10 cellular contexts compared by ENCODE assay signal in genomic region chr3:30604566-30604965, GRCh38. TPM values are rescaled to one million over a fixed set of nuclear protein-coding genes. Genes with fewer than 3 reads are reported as not detected.
DNase-seq lines count a peak whose midpoint lies in the region; ATAC-seq and TF ChIP-seq lines count a peak whose summit lies in the region.
"Had no signal": no experiment of that assay in that cellular context is flagged by ENCODE, and none has a peak within 500 bp of the region (broad histone marks: within the 10 kb centered on the region; RNA-seq: fewer than 3 reads in every experiment).

No MANE protein-coding gene starts in this region.

- TF ChIP-seq POLR2A in esophagus muscularis mucosa (IDR thresholded peaks at IDR 0.05; ENCODE audit: low read depth): no peak
- TF ChIP-seq POLR2A in stomach (IDR thresholded peaks at IDR 0.05): no peak

- TF ChIP-seq EP300 in esophagus muscularis mucosa (IDR thresholded peaks at IDR 0.05) (no peak), stomach (IDR thresholded peaks at IDR 0.05) (no peak)

- H3K36me3 ChIP-seq in esophagus muscularis mucosa (no peaks in the 10 kb centered on the region), stomach (no peaks in the 10 kb centered on the region), psoas muscle (ENCODE audit: insufficient read depth in 1 of 2, low read depth in 1 of 2) (no peaks in the 10 kb centered on the region)

- peak overlapping the region; percentile 95 for H3K27ac Mint-ChIP-seq in T-helper 1 cell treated with Interleukin-12 subunit alpha and Interleukin-12 subunit beta and Interleukin-4 antibody, amounts not matched to agents 30 μg/mL and 1 μg/mL, for 36 hours

- H3K4me1 ChIP-seq in esophagus muscularis mucosa (peaks cover 5 to 35% (median 26%) of the 10 kb centered on the region in 4 donors), stomach (peaks cover 8 to 45% (median 29%) of the 10 kb centered on the region in 4 donors), psoas muscle (no peaks in the 10 kb centered on the region)

- H3K4me1 Mint-ChIP-seq in T-helper 1 cell treated with Interleukin-12 subunit alpha and Interleukin-12 subunit beta and Interleukin-4 antibody, amounts not matched to agents 30 μg/mL and 1 μg/mL, for 36 hours (ENCODE audit: low read depth): peaks cover 45% of the 10 kb centered on the region

- H3K4me3 ChIP-seq in esophagus muscularis mucosa (no peak overlapping the region), stomach (no peak overlapping the region), psoas muscle (no peak overlapping the region)

- 61% methylated on average over 5 of the region's 5 CpGs for WGBS in esophagus muscularis mucosa
- 56 to 65% (median 60%) methylated on average over 5 of the region's 5 CpGs for WGBS in stomach, 5 donors
- WGBS in psoas muscle, 3 donors: 74 to 83% (median 79%) methylated on average over 5 of the region's 5 CpGs

- H3K9me3 Mint-ChIP-seq in T-helper 1 cell treated with Interleukin-12 subunit alpha and Interleukin-12 subunit beta and Interleukin-4 antibody, amounts not matched to agents 30 μg/mL and 1 μg/mL, for 36 hours: no peaks in the 10 kb centered on the region

- TF ChIP-seq CTCF in esophagus muscularis mucosa (IDR thresholded peaks at IDR 0.05): no peak
- no peak for TF ChIP-seq CTCF in stomach (IDR thresholded peaks at IDR 0.05)
- TF ChIP-seq CTCF in psoas muscle (IDR thresholded peaks at IDR 0.05): no peak

- H3K27me3 Mint-ChIP-seq in T-helper 1 cell treated with Interleukin-12 subunit alpha and Interleukin-12 subunit beta and Interleukin-4 antibody, amounts not matched to agents 30 μg/mL and 1 μg/mL, for 36 hours (ENCODE audit: low read depth): no peaks in the 10 kb centered on the region

- peak overlapping the region; percentile 84 for H3K4me3 Mint-ChIP-seq in T-helper 1 cell treated with Interleukin-12 subunit alpha and Interleukin-12 subunit beta and Interleukin-4 antibody, amounts not matched to agents 30 μg/mL and 1 μg/mL, for 36 hours

- H3K9me3 ChIP-seq in esophagus muscularis mucosa (no peaks in the 10 kb centered on the region), stomach (no peaks in the 10 kb centered on the region), psoas muscle (no peaks in the 10 kb centered on the region)

- DNase-seq in T-helper 1 cell (no peak), SKM-1 (lab: John Stamatoyannopoulos, UW; ENCODE audit: unreplicated experiment) (peak; percentile 51), esophagus muscularis mucosa (ENCODE audit: extremely low spot score) (no peak), stomach (no peak), psoas muscle (no peak), SK-N-DZ (ENCODE audit: low spot score) (no peak)
- DNase-seq: activated CD4-positive, CD25-positive, alpha-beta regulatory T cell; NCI-H2227 treated with DMSO at 0.1 percent for 48 hours had no signal

- H3K27ac ChIP-seq in esophagus muscularis mucosa (replicated peaks in 1 of 4) (peak overlapping the region; percentile 19 to 99 (median 68)), stomach (peak overlapping the region; percentile 13 to 100 (median 96)), psoas muscle (no peak overlapping the region)

- no peaks in the 10 kb centered on the region for H3K27me3 ChIP-seq in esophagus muscularis mucosa
- H3K27me3 ChIP-seq in stomach: no peaks in the 10 kb centered on the region
- H3K27me3 ChIP-seq in psoas muscle (ENCODE audit: insufficient read depth in 3 of 3, low read length in 2 of 3): no peaks in the 10 kb centered on the region

- intact Hi-C loops in esophagus muscularis mucosa (cut with DNase I) (loop anchor here (10.0 kb wide), 1 partner anchor 490 kb away; no protein-coding TSS in a partner anchor), stomach (cut with DNase I; ENCODE audit: low total_unique reads) (no loop called here), psoas muscle (cut with DNase I) (no loop called here)

- ATAC-seq in psoas muscle (no peak), GM21447 (IDR thresholded peaks at IDR 0.05; ENCODE audit: unreplicated experiment) (no peak)

- peaks cover 11% of the 10 kb centered on the region for H3K36me3 Mint-ChIP-seq in T-helper 1 cell treated with Interleukin-12 subunit alpha and Interleukin-12 subunit beta and Interleukin-4 antibody, amounts not matched to agents 30 μg/mL and 1 μg/mL, for 36 hours (ENCODE audit: low read depth)

RNA-seq across cellular contexts. Expression of gene TGFBR2, which starts 1.8 kb away (rescaled TPM):
- total RNA-seq in esophagus muscularis mucosa (100 to 1,000 TPM; 202 to 292 (median 261) TPM), stomach (100 to 1,000 TPM in 2 of 5 donors, 10 to 100 TPM in 3; 59.1 to 115 (median 89.3) TPM), psoas muscle (10 to 100 TPM; 36.0 to 51.8 (median 44.6) TPM)
- polyA plus RNA-seq in stomach (10 to 100 TPM; 13.7 to 44.1 (median 27.4) TPM), psoas muscle (10 to 100 TPM; 19.7 to 58.8 (median 23.4) TPM)
- polyA plus RNA-seq in SK-N-DZ (2014; cell fraction: cytosol; rRNA removed): 0.49 and 0.83 TPM in 2 replicates
- 0.53 and 1.6 TPM in 2 replicates for polyA plus RNA-seq in SK-N-DZ (2014; cell fraction: nucleus; rRNA removed)
